In the genomic region with DNA sequence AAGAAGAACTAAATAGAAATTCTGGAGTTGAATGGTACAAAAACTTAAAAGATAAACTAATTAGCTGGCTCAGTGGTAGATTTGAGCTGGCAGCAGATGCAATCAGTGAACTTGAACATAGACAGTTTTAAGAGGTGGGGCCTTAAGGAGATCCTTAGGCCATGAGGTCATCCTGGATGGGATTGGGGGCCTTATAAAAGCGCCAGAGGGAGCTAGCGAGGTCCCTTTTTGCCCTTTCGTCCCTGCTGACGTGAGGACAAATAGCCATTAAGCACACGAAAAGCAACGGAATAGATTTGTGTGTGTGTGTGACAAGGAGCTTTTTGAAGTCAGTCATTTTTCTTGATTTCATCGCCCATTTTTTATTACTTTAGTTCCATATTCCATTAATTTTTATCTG, we compare ENCODE assay signal across 14 cellular contexts.
A peak's percentile ranks its signal among the peaks of the same experiment; 100 is the strongest.
DNase-seq lines count a peak whose midpoint lies in the region; ATAC-seq and FAIRE-seq lines count a peak whose summit lies in the region.
"Had no signal": no experiment of that assay in that cellular context is flagged by ENCODE, and none has a peak within 500 bp of the region (broad histone marks: within the 10 kb centered on the region; RNA-seq: fewer than 3 reads in every experiment).

No MANE protein-coding gene starts in this region.

- H3K4me3 Mint-ChIP-seq in activated naive CD4-positive, alpha-beta T cell treated with anti-CD3 and anti-CD28 coated beads for 36 hours, result no peak overlapping the region
- no peak overlapping the region for H3K4me3 Mint-ChIP-seq in stimulated activated effector memory CD8-positive, alpha-beta T cell treated with anti-CD3 and anti-CD28 coated beads, Interleukin-12 subunit alpha, Interleukin-12 subunit beta, amount 100 ng/mL, for 72 hours

- DNase-seq in activated naive CD4-positive, alpha-beta T cell treated with anti-CD3 and anti-CD28 coated beads for 36 hours, result no peak
- no peak for DNase-seq in activated naive CD4-positive, alpha-beta T cell treated with Interleukin-2 at 50 U/mL for 16 hours
- peak; percentile 35 for DNase-seq in RCC 7860 (ENCODE audit: low spot score)
- peak; percentile 54 for DNase-seq in hepatic stellate cell (ENCODE audit: low spot score)
- DNase-seq in stimulated activated effector memory CD8-positive, alpha-beta T cell treated with anti-CD3 and anti-CD28 coated beads, Interleukin-12 subunit alpha, Interleukin-12 subunit beta, amount 100 ng/mL, for 72 hours (ENCODE audit: low spot score in 2 of 2), result no peak
- DNase-seq in MG63, result no peak
- DNase-seq in NCI-H524 treated with DMSO at 0.1 percent for 48 hours (lab: John Stamatoyannopoulos, UW), result no peak
- DNase-seq: AML-193, cerebellar nuclear complex, NCI-H1417, T-helper 9 cell, uterus had no signal

- H3K9me3 Mint-ChIP-seq in activated naive CD4-positive, alpha-beta T cell treated with anti-CD3 and anti-CD28 coated beads for 36 hours, result no peaks in the 10 kb centered on the region
- no peaks in the 10 kb centered on the region for H3K9me3 Mint-ChIP-seq in stimulated activated effector memory CD8-positive, alpha-beta T cell treated with anti-CD3 and anti-CD28 coated beads, Interleukin-12 subunit alpha, Interleukin-12 subunit beta, amount 100 ng/mL, for 72 hours

- no peaks in the 10 kb centered on the region for H3K36me3 Mint-ChIP-seq in activated naive CD4-positive, alpha-beta T cell treated with anti-CD3 and anti-CD28 coated beads for 36 hours (ENCODE audit: low read depth)
- no peaks in the 10 kb centered on the region for H3K36me3 Mint-ChIP-seq in stimulated activated effector memory CD8-positive, alpha-beta T cell treated with anti-CD3 and anti-CD28 coated beads, Interleukin-12 subunit alpha, Interleukin-12 subunit beta, amount 100 ng/mL, for 72 hours

- no peaks in the 10 kb centered on the region for H3K9me3 ChIP-seq in MG63
- H3K9me3 ChIP-seq: uterus had no signal

- no peak for FAIRE-seq in RCC 7860 (lab: Jason Lieb, UNC)

- H3K27me3 ChIP-seq in MG63, result no peaks in the 10 kb centered on the region
- H3K27me3 ChIP-seq: uterus had no signal

- CTCF ChIA-PET in activated naive CD4-positive, alpha-beta T cell treated with anti-CD3 and anti-CD28 coated beads for 36 hours (lab: Charles Lee), result interaction anchor here (0.6 to 1.8 kb wide), 3 partner anchors 24 to 1292 kb away, joined by 4 to 5 read pairs (median 4); no protein-coding TSS in a partner anchor

- peak overlapping the region; percentile 79 for H3K27ac Mint-ChIP-seq in activated naive CD4-positive, alpha-beta T cell treated with anti-CD3 and anti-CD28 coated beads for 36 hours
- peak overlapping the region; percentile 1 for H3K27ac Mint-ChIP-seq in stimulated activated effector memory CD8-positive, alpha-beta T cell treated with anti-CD3 and anti-CD28 coated beads, Interleukin-12 subunit alpha, Interleukin-12 subunit beta, amount 100 ng/mL, for 72 hours

- peaks cover 50% of the 10 kb centered on the region for H3K4me1 Mint-ChIP-seq in activated naive CD4-positive, alpha-beta T cell treated with anti-CD3 and anti-CD28 coated beads for 36 hours (ENCODE audit: low read depth)
- H3K4me1 Mint-ChIP-seq in stimulated activated effector memory CD8-positive, alpha-beta T cell treated with anti-CD3 and anti-CD28 coated beads, Interleukin-12 subunit alpha, Interleukin-12 subunit beta, amount 100 ng/mL, for 72 hours, result peaks cover 9% of the 10 kb centered on the region

- no peak overlapping the region for H3K4me3 ChIP-seq in MG63
- H3K4me3 ChIP-seq: skin epidermis, uterus had no signal

- no peak for ATAC-seq in stimulated activated effector memory CD8-positive, alpha-beta T cell treated with anti-CD3 and anti-CD28 coated beads, Interleukin-12 subunit alpha, Interleukin-12 subunit beta, amount 100 ng/mL, for 72 hours
- no peak for ATAC-seq in HG02885 (IDR thresholded peaks at IDR 0.05; ENCODE audit: poor library complexity, unreplicated experiment)

- intact Hi-C loops in activated naive CD4-positive, alpha-beta T cell treated with anti-CD3 and anti-CD28 coated beads for 36 hours (cut with micrococcal nuclease), result loop anchor here (1.0 to 10.0 kb wide), 9 partner anchors 23 to 931 kb away; a partner anchor contains a TSS

- H3K27me3 Mint-ChIP-seq in activated naive CD4-positive, alpha-beta T cell treated with anti-CD3 and anti-CD28 coated beads for 36 hours (ENCODE audit: low read depth), result no peaks in the 10 kb centered on the region

- H3K36me3 ChIP-seq in MG63, result peaks cover 47% of the 10 kb centered on the region
- H3K36me3 ChIP-seq: uterus had no signal

Comparison
In these comparisons a context has a peak if more than half of its experiments do, and no peak if none do; other contexts are left out.
1. DNase-seq: peak in RCC 7860 (single experiment) and hepatic stellate cell (single experiment); none in activated naive CD4-positive, alpha-beta T cell treated with anti-CD3 and anti-CD28 coated beads for 36 hours (single experiment), activated naive CD4-positive, alpha-beta T cell treated with Interleukin-2 at 50 U/mL for 16 hours (single experiment), stimulated activated effector memory CD8-positive, alpha-beta T cell treated with anti-CD3 and anti-CD28 coated beads, Interleukin-12 subunit alpha, Interleukin-12 subunit beta, amount 100 ng/mL, for 72 hours (0 of 2), MG63 (single experiment) and NCI-H524 treated with DMSO at 0.1 percent for 48 hours (single experiment).